ENCODE assay signal across 7 cellular contexts in genomic region chr3:9248232-9249191, GRCh38. TPM values are rescaled to one million over a fixed set of nuclear protein-coding genes. Genes with fewer than 3 reads are reported as not detected.
DNase-seq lines count a peak whose midpoint lies in the region; ATAC-seq and TF ChIP-seq lines count a peak whose summit lies in the region.

No MANE protein-coding gene starts in this region.

- intact Hi-C loops in upper lobe of right lung (cut with DNase I), result no loop called here

- DNase-seq in NCI-H1105 treated with DMSO at 0.1 percent for 48 hours (lab: John Stamatoyannopoulos, UW), result peak; percentile 64
- DNase-seq in upper lobe of right lung, result no peak

- H3K9ac ChIP-seq in ES-I3 (ENCODE audit: low read depth, low read length), result peak overlapping the region; percentile 80; the same call in 1 of the 2 replicates

- no peaks in the 10 kb centered on the region for H3K36me3 ChIP-seq in ES-I3 (ENCODE audit: insufficient read depth, low read length)
- H3K36me3 ChIP-seq in mesodermal cell (ENCODE audit: control insufficient read depth, insufficient read depth, low read length), result no peaks in the 10 kb centered on the region
- H3K36me3 ChIP-seq in upper lobe of right lung, result no peaks in the 10 kb centered on the region

- H3K9me3 Mint-ChIP-seq in brain, result peaks cover 0 to 17% (median 4%) of the 10 kb centered on the region in 5 experiments

- H3K4me3 ChIP-seq in mesodermal cell (ENCODE audit: extremely low read depth, insufficient read depth, low read length, poor library complexity, severe bottlenecking), result peak overlapping the region; percentile 40
- H3K4me3 ChIP-seq in upper lobe of right lung, result peak overlapping the region; percentile 62

- TF ChIP-seq CTCF in brain (conservative IDR thresholded peaks at IDR 0.05), result no peak
- no peak for TF ChIP-seq CTCF in upper lobe of right lung (IDR thresholded peaks at IDR 0.05)

- peaks cover 62% of the 10 kb centered on the region for H3K4me1 Mint-ChIP-seq in brain

- peak overlapping the region; percentile 94 to 98 (median 96) for H3K27ac Mint-ChIP-seq in brain

- H3K27me3 ChIP-seq in upper lobe of right lung, result no peaks in the 10 kb centered on the region

- peaks cover 11% of the 10 kb centered on the region for H3K27me3 Mint-ChIP-seq in brain

- peaks cover 23% of the 10 kb centered on the region for H3K36me3 Mint-ChIP-seq in brain

- H3K27ac ChIP-seq in mesodermal cell (ENCODE audit: low read depth, low read length, severe bottlenecking), result peak overlapping the region; percentile 50
- H3K27ac ChIP-seq in upper lobe of right lung, result no peak overlapping the region

- 36 to 58% methylated on average over 5 to 6 of the region's 19 CpGs for WGBS in mesodermal cell (ENCODE audit: insufficient coverage in 2 of 2), 2 experiments

- ATAC-seq in upper lobe of right lung (no peak), HG02588 (IDR thresholded peaks at IDR 0.05; ENCODE audit: unreplicated experiment) (no peak), GM19455 (IDR thresholded peaks at IDR 0.05; ENCODE audit: unreplicated experiment) (no peak)

- H3K4me1 ChIP-seq in ES-I3 (ENCODE audit: insufficient read depth, low read length), result peaks cover 9% of the 10 kb centered on the region; the same call in 1 of the 2 replicates
- peaks cover 9% of the 10 kb centered on the region for H3K4me1 ChIP-seq in mesodermal cell (ENCODE audit: control insufficient read depth, insufficient read depth, low read length, poor library complexity, severe bottlenecking)
- H3K4me1 ChIP-seq in upper lobe of right lung, result peaks cover 14% of the 10 kb centered on the region

- H3K4me3 Mint-ChIP-seq in brain, result peak overlapping the region; percentile 87 to 97 (median 95)

- H3K9me3 ChIP-seq in ES-I3 (ENCODE audit: control insufficient read depth, insufficient read depth, low read length) (no peaks in the 10 kb centered on the region), mesodermal cell (ENCODE audit: control insufficient read depth, low read length) (no peaks in the 10 kb centered on the region), upper lobe of right lung (no peaks in the 10 kb centered on the region)

RNA-seq across cellular contexts. Expression of gene SRGAP3, which starts 0.9 kb away (rescaled TPM):
- polyA plus RNA-seq in brain (ENCODE audit: insufficient read depth, low read depth, low replicate concordance), result 9.8 TPM
- 10.9 TPM for polyA plus RNA-seq in mesodermal cell (2013, experiment 1 of 2)
- polyA plus RNA-seq in mesodermal cell (2013, experiment 2 of 2), result 8.9 TPM
- 3.2 TPM for total RNA-seq in upper lobe of right lung
